15 cellular contexts compared by ENCODE assay signal in the genomic region with DNA sequence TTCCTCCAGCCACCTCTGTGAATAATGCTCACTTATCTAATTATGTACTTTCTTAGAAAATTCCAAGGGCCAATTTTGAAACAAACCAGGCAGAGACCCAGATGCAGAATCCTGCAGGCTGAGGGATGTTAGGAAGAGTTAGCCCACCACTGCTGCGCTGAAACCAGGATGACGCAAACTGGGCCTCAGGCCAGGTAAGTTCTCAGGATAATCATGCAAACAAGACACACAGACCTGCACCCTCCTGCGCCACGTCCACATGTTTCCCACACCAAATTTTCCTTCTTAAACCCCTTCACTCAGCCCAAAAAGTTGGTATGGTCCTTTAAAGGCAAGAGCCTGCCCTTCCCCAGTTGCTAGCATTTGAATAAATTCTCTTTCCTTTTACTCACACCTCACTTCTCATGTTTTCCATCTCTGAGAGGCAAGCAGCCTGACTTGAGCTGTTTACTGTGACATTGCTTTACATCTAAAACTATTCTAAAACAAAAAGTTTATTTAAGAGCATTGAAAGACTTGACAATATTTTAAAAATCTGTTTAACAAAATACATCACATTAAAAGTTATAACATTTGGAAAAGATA.
DNase-seq lines count a peak whose midpoint lies in the region; ATAC-seq and TF ChIP-seq lines count a peak whose summit lies in the region.
"Had no signal": no experiment of that assay in that cellular context is flagged by ENCODE, and none has a peak within 500 bp of the region (broad histone marks: within the 10 kb centered on the region; RNA-seq: fewer than 3 reads in every experiment).

No MANE protein-coding gene starts in this region.

- H2AFZ ChIP-seq in SK-N-SH (ENCODE audit: low read depth), result no peak overlapping the region
- H2AFZ ChIP-seq in neuronal stem cell (ENCODE audit: low read length), result peak overlapping the region; percentile 71

- no peaks in the 10 kb centered on the region for H3K79me2 ChIP-seq in SK-N-SH (ENCODE audit: insufficient read depth)

- 23% methylated on average over 4 of the region's 4 CpGs for whole genome bisulfite sequencing in SK-N-SH (ENCODE audit: low lambda C conversion rate)
- WGBS in neuronal stem cell (ENCODE audit: extremely low coverage in 2 of 2, insufficient read length in 2 of 2, insufficient replicate concordance in 1 of 2), 2 donors, result no CpG with 5 or more reads among the region's 4 CpGs
- WGBS in heart left ventricle, 4 donors, result 37 to 57% (median 52%) methylated on average over 4 of the region's 4 CpGs

- no peak overlapping the region for H3K9ac ChIP-seq in SK-N-SH
- no peak overlapping the region for H3K9ac ChIP-seq in neuronal stem cell (ENCODE audit: low read depth, low read length, poor library complexity)

- H2BK15ac ChIP-seq in neuronal stem cell (ENCODE audit: low read length), result no peak overlapping the region

- no peak overlapping the region for H3K4ac ChIP-seq in neuronal stem cell (ENCODE audit: low read length)

- H3K36me3 ChIP-seq in SK-N-SH (replicated peaks in 1 of 2; ENCODE audit: control insufficient read depth in 1 of 2, insufficient read depth in 2 of 2, low read length in 1 of 2) (no peaks in the 10 kb centered on the region), neuronal stem cell (replicated peaks in 1 of 2; ENCODE audit: control insufficient read depth in 2 of 2, insufficient read depth in 2 of 2, low read length in 2 of 2) (no peaks in the 10 kb centered on the region), A673 (ENCODE audit: insufficient read depth, low read length, poor library complexity, severe bottlenecking) (no peaks in the 10 kb centered on the region), heart left ventricle (no peaks in the 10 kb centered on the region)
- H3K36me3 ChIP-seq: BE2C had no signal

- H2AK5ac ChIP-seq in neuronal stem cell (ENCODE audit: low read depth, low read length), result no peak overlapping the region

- H3K27ac ChIP-seq in SK-N-SH (ENCODE audit: low read depth in 2 of 2, low read length in 1 of 2), result no peak overlapping the region
- no peak overlapping the region for H3K27ac ChIP-seq in neuronal stem cell (replicated peaks; ENCODE audit: low read length)
- no peak overlapping the region for H3K27ac ChIP-seq in A673 (ENCODE audit: low read depth, low read length, poor library complexity, severe bottlenecking)
- no peak overlapping the region for H3K27ac ChIP-seq in heart left ventricle
- H3K27ac ChIP-seq: C4-2B had no signal

- TF ChIP-seq CTCF in SK-N-SH (IDR thresholded peaks at IDR 0.05) (no peak), A673 (conservative IDR thresholded peaks at IDR 0.05; ENCODE audit: low read depth, low read length) (no peak), heart left ventricle (IDR thresholded peaks at IDR 0.05) (no peak)

- no peak overlapping the region for H3K4me3 ChIP-seq in SK-N-SH (ENCODE audit: low read depth in 2 of 2, low read length in 1 of 2)
- H3K4me3 ChIP-seq in neuronal stem cell (ENCODE audit: low read length in 2 of 2), result no peak overlapping the region
- no peak overlapping the region for H3K4me3 ChIP-seq in A673 (ENCODE audit: low read depth, low read length, poor library complexity, severe bottlenecking)
- no peak overlapping the region for H3K4me3 ChIP-seq in heart left ventricle

- H2BK12ac ChIP-seq in neuronal stem cell (ENCODE audit: low read length), result no peak overlapping the region

- H3K4me1 ChIP-seq in SK-N-SH (ENCODE audit: control insufficient read depth in 1 of 2, insufficient read depth in 2 of 2, low read depth in 1 of 2, low read length in 1 of 2) (no peaks in the 10 kb centered on the region; a peak in 1 of 4 replicates), neuronal stem cell (ENCODE audit: control insufficient read depth in 2 of 2, insufficient read depth in 1 of 2, low read depth in 1 of 2, low read length in 2 of 2) (no peaks in the 10 kb centered on the region), A673 (ENCODE audit: insufficient read depth, low read length, poor library complexity, severe bottlenecking) (no peaks in the 10 kb centered on the region), heart left ventricle (no peaks in the 10 kb centered on the region)
- H3K4me1 ChIP-seq: BE2C had no signal

- POLR2A ChIA-PET in SK-N-SH (lab: Yijun Ruan, JAX), result no interaction called here
- POLR2A ChIA-PET in A673 (lab: Charles Lee; ENCODE audit: low non-redundant PET), result no interaction called here

- H3K23ac ChIP-seq in neuronal stem cell (ENCODE audit: low read depth, low read length, poor library complexity), result no peak overlapping the region

- no peaks in the 10 kb centered on the region for H3K9me2 ChIP-seq in SK-N-SH

- no peaks in the 10 kb centered on the region for H3F3A ChIP-seq in SK-N-SH (replicated peaks; ENCODE audit: insufficient read depth)

- no peak overlapping the region for H2BK120ac ChIP-seq in neuronal stem cell (ENCODE audit: low read depth, low read length)

- no peaks in the 10 kb centered on the region for H3K27me3 ChIP-seq in SK-N-SH (ENCODE audit: insufficient read depth)
- H3K27me3 ChIP-seq in neuronal stem cell (ENCODE audit: control insufficient read depth in 3 of 3, insufficient read depth in 3 of 3, low read depth in 1 of 3, low read length in 3 of 3), result no peaks in the 10 kb centered on the region
- H3K27me3 ChIP-seq in A673 (replicated peaks; ENCODE audit: insufficient read depth, low read depth, low read length, poor library complexity), result no peaks in the 10 kb centered on the region
- no peaks in the 10 kb centered on the region for H3K27me3 ChIP-seq in heart left ventricle
- H3K27me3 ChIP-seq: BE2C had no signal

- no peaks in the 10 kb centered on the region for H4K20me1 ChIP-seq in SK-N-SH (ENCODE audit: insufficient read depth)

- TF ChIP-seq RAD21 in SK-N-SH (IDR thresholded peaks at IDR 0.05; ENCODE audit: low read length), result no peak

- H2BK5ac ChIP-seq in neuronal stem cell (ENCODE audit: low read length), result no peak overlapping the region

- no peak overlapping the region for H4K91ac ChIP-seq in neuronal stem cell (ENCODE audit: low read depth, low read length, poor library complexity)

- H3K9me3 ChIP-seq in SK-N-SH (no peaks in the 10 kb centered on the region), neuronal stem cell (replicated peaks in 1 of 2; ENCODE audit: control insufficient read depth in 2 of 2, insufficient read depth in 1 of 2, low read depth in 1 of 2, low read length in 2 of 2) (no peaks in the 10 kb centered on the region), A673 (ENCODE audit: low read depth, low read length, poor library complexity, severe bottlenecking) (no peaks in the 10 kb centered on the region), heart left ventricle (peaks cover 0 to 6% (median 0%) of the 10 kb centered on the region in 12 donors)
- H3K9me3 ChIP-seq: BE2C had no signal

- no peak overlapping the region for H3K4me2 ChIP-seq in SK-N-SH
- no peak overlapping the region for H3K4me2 ChIP-seq in neuronal stem cell (ENCODE audit: insufficient read depth, low read length, poor library complexity, severe bottlenecking)

- intact Hi-C loops in A673 (cut with micrococcal nuclease; ENCODE audit: unreplicated experiment) (no loop called here), heart left ventricle (cut with DNase I) (no loop called here)

- no peaks in the 10 kb centered on the region for H3K79me1 ChIP-seq in neuronal stem cell (ENCODE audit: low read depth, low read length)

- DNase-seq in SK-N-SH (no peak), astrocyte of the hippocampus (ENCODE audit: low read depth, low spot score) (peak; percentile 8), iPS-NIHi7 (ENCODE audit: extremely low spot score) (peak; percentile 11), neuronal stem cell (ENCODE audit: low spot score) (no peak), A673 (ENCODE audit: low spot score) (no peak), heart left ventricle (no peak)
- no peak for DNase-seq in activated CD4-positive, alpha-beta T cell treated with anti-CD3 and anti-CD28 coated beads, Interleukin-2, amount 50 U/mL, for 48 hours
- DNase-seq: BE2C; CD4-positive, alpha-beta memory T cell; DND-41; GF-D8; H7; IMR-90 had no signal

- H3K18ac ChIP-seq in neuronal stem cell (ENCODE audit: low read length), result peak overlapping the region; percentile 64

- no peak for TF ChIP-seq POLR2A in heart left ventricle (IDR thresholded peaks at IDR 0.05)

- no peak overlapping the region for H4K8ac ChIP-seq in neuronal stem cell (ENCODE audit: low read depth, low read length)

- no peak for TF ChIP-seq EP300 in SK-N-SH (IDR thresholded peaks at IDR 0.05; ENCODE audit: borderline replicate concordance in 1 of 2, low read depth in 1 of 2, low read length in 1 of 2)

- no peak for ATAC-seq in SK-N-SH treated with all-trans-retinoic acid at 6 μM for 48 hours
- no peak for ATAC-seq in heart left ventricle

- no TSS peak for BruUV-seq in A673 (replicated peaks; lab: Mats Ljungman, UMichigan)

- CTCF ChIA-PET in SK-N-SH (lab: Yijun Ruan, JAX), result no interaction called here
- CTCF ChIA-PET in A673 (lab: Charles Lee), result no interaction called here

- H3K14ac ChIP-seq in neuronal stem cell (ENCODE audit: low read length), result peak overlapping the region; percentile 63

TF ChIP-seq in SK-N-SH treated with all-trans-retinoic acid at 6 μM for 48 hours, 23 proteins besides CTCF, POLR2A, EP300 and RAD21:
- no peak for TF ChIP-seq ZFP3 (CRISPR knock-in tag; IDR thresholded peaks at IDR 0.05)
- 0 out of 2 replicates have a peak, but pooled peaks have one; percentile 16 for TF ChIP-seq ISL1 (CRISPR knock-in tag; IDR thresholded peaks at IDR 0.05)

TF ChIP-seq in SK-N-SH, 30 proteins besides CTCF, POLR2A, EP300 and RAD21:
- TF ChIP-seq, protein P1, sequence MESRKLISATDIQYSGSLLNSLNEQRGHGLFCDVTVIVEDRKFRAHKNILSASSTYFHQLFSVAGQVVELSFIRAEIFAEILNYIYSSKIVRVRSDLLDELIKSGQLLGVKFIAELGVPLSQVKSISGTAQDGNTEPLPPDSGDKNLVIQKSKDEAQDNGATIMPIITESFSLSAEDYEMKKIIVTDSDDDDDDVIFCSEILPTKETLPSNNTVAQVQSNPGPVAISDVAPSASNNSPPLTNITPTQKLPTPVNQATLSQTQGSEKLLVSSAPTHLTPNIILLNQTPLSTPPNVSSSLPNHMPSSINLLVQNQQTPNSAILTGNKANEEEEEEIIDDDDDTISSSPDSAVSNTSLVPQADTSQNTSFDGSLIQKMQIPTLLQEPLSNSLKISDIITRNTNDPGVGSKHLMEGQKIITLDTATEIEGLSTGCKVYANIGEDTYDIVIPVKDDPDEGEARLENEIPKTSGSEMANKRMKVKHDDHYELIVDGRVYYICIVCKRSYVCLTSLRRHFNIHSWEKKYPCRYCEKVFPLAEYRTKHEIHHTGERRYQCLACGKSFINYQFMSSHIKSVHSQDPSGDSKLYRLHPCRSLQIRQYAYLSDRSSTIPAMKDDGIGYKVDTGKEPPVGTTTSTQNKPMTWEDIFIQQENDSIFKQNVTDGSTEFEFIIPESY (IDR thresholded peaks at IDR 0.05; ENCODE audit: borderline replicate concordance, low read depth), result no peak
- TF ChIP-seq TAF1 (IDR thresholded peaks at IDR 0.05; ENCODE audit: borderline replicate concordance, low read depth, low read length) (no peak), MEF2A (IDR thresholded peaks at IDR 0.05; ENCODE audit: borderline replicate concordance, low read depth) (no peak), FOSL2 (IDR thresholded peaks at IDR 0.05; ENCODE audit: borderline replicate concordance, low read depth) (no peak)

Comparison
In these comparisons a context has a peak if more than half of its experiments do, and no peak if none do; other contexts are left out.
1. DNase-seq: peak in astrocyte of the hippocampus (single experiment) and iPS-NIHi7 (single experiment); none in SK-N-SH (single experiment), neuronal stem cell (single experiment), A673 (single experiment), activated CD4-positive, alpha-beta T cell treated with anti-CD3 and anti-CD28 coated beads, Interleukin-2, amount 50 U/mL, for 48 hours (0 of 2) and heart left ventricle (0 of 5).